16 cellular contexts compared by ENCODE assay signal in the genomic region with DNA sequence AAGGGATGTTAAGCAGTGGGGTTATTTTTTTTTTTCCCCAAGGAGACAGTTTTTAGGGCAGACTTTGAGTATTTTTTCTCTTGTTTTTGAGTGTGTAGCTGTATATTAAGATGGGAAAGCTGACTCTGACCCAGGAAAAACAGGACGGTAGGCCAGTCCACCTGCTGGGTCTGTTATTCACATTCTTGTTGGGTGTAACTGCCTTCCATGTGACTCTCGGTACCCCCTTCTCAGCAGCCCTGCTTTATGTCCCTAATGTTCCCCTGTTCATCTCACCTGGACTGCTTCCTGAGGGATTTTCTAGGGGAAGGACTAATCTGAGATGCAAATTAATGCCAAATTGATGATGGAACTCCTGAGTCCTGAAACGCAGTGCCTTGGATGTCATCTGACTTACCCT. TPM values are rescaled to one million over a fixed set of nuclear protein-coding genes. Genes with fewer than 3 reads are reported as not detected.
DNase-seq lines count a peak whose midpoint lies in the region; ATAC-seq, FAIRE-seq and TF ChIP-seq lines count a peak whose summit lies in the region.
"Had no signal": no experiment of that assay in that cellular context is flagged by ENCODE, and none has a peak within 500 bp of the region (broad histone marks: within the 10 kb centered on the region; RNA-seq: fewer than 3 reads in every experiment).

No MANE protein-coding gene starts in this region.

- H3K79me2 ChIP-seq in HepG2 (ENCODE audit: insufficient read depth, low read length) (peaks cover 91% of the 10 kb centered on the region), endothelial cell of umbilical vein (ENCODE audit: control insufficient read depth, insufficient read depth, low read length) (peaks cover 13% of the 10 kb centered on the region)

- no peaks in the 10 kb centered on the region for H3K36me3 ChIP-seq in right lobe of liver
- H3K36me3 ChIP-seq in HepG2 (replicated peaks in 1 of 2; ENCODE audit: control insufficient read depth in 1 of 2, insufficient read depth in 2 of 2, low read length in 2 of 2), result peaks cover 3 to 37% of the 10 kb centered on the region in 2 experiments
- no peaks in the 10 kb centered on the region for H3K36me3 ChIP-seq in endothelial cell of umbilical vein (ENCODE audit: control insufficient read depth in 2 of 2, extremely low read depth in 1 of 2, insufficient read depth in 2 of 2, low read length in 2 of 2)
- H3K36me3 ChIP-seq in prostate gland, result no peaks in the 10 kb centered on the region

- ATAC-seq in right lobe of liver, result no peak
- ATAC-seq in HepG2, result no peak

- TF ChIP-seq CTCF in right lobe of liver (IDR thresholded peaks at IDR 0.05) (no peak), HepG2 (CRISPR knock-in tag; IDR thresholded peaks at IDR 0.05) (no peak), endothelial cell of umbilical vein (IDR thresholded peaks at IDR 0.05; ENCODE audit: extremely low read depth in 1 of 2, insufficient read depth in 1 of 2, low read depth in 1 of 2, low read length in 2 of 2) (no peak), prostate gland (IDR thresholded peaks at IDR 0.05) (no peak)

- DNase-seq in right lobe of liver (no peak), HepG2 (ENCODE audit: low spot score) (no peak), endothelial cell of umbilical vein (ENCODE audit: low read depth, low spot score) (no peak), prostate gland (ENCODE audit: low spot score) (no peak), medulla oblongata (ENCODE audit: extremely low spot score) (no peak), urothelium cell line (ENCODE audit: low spot score) (no peak), inferior parietal cortex (ENCODE audit: extremely low spot score) (no peak), HuH-7 (ENCODE audit: low spot score) (no peak)
- DNase-seq: activated CD4-positive, alpha-beta T cell treated with anti-CD3 and anti-CD28 coated beads, Interleukin-2, amount 50 U/mL, for 1 hour; anterior cingulate cortex; immature natural killer cell; NCI-H1694 treated with DMSO at 0.1 percent for 48 hours; RPMI8226; stimulated activated naive CD4-positive, alpha-beta T cell; T-helper 9 cell had no signal

- intact Hi-C loops in right lobe of liver (cut with DNase I), result no loop called here
- intact Hi-C loops in HepG2 (cut with micrococcal nuclease; ENCODE audit: unreplicated experiment), result no loop called here
- intact Hi-C loops in endothelial cell of umbilical vein (cut with micrococcal nuclease), result no loop called here
- intact Hi-C loops in prostate gland (cut with DNase I), result no loop called here

- H3K27me3 ChIP-seq in right lobe of liver (no peaks in the 10 kb centered on the region), HepG2 (ENCODE audit: control insufficient read depth in 1 of 2, insufficient read depth in 2 of 2, low read length in 2 of 2) (no peaks in the 10 kb centered on the region), endothelial cell of umbilical vein (ENCODE audit: control insufficient read depth in 2 of 2, insufficient read depth in 2 of 2, low read length in 2 of 2) (no peaks in the 10 kb centered on the region), prostate gland (replicated peaks; ENCODE audit: insufficient read depth) (no peaks in the 10 kb centered on the region)

- TF ChIP-seq RAD21 in HepG2 (CRISPR knock-in tag; IDR thresholded peaks at IDR 0.05), result no peak

- H4K20me1 ChIP-seq in HepG2 (ENCODE audit: insufficient read depth, low read length) (peaks cover 84% of the 10 kb centered on the region), endothelial cell of umbilical vein (replicated peaks; ENCODE audit: control insufficient read depth, extremely low read depth, insufficient read depth, low read length) (peaks cover 3% of the 10 kb centered on the region)

- BruUV-seq in HepG2 (replicated peaks; lab: Mats Ljungman, UMichigan), result no TSS peak
- BruUV-seq in endothelial cell of umbilical vein (replicated peaks; lab: Mats Ljungman, UMichigan), result no TSS peak

- no peaks in the 10 kb centered on the region for H3K9me1 ChIP-seq in endothelial cell of umbilical vein (replicated peaks; ENCODE audit: control insufficient read depth, extremely low read depth, insufficient read depth, low read length)

- POLR2A ChIA-PET in HepG2 (lab: Yijun Ruan, JAX), result no interaction called here
- POLR2A ChIA-PET in endothelial cell of umbilical vein (lab: Charles Lee), result interaction anchor here (1.0 kb wide), 1 partner anchor 22 kb away, joined by 3 read pairs; a partner anchor contains a TSS

- H3K4me1 ChIP-seq in right lobe of liver (peaks cover 0 to 85% (median 29%) of the 10 kb centered on the region in 4 donors), HepG2 (ENCODE audit: insufficient read depth, low read length) (peaks cover 77% of the 10 kb centered on the region), endothelial cell of umbilical vein (ENCODE audit: control insufficient read depth, extremely low read depth, insufficient read depth, low read length) (peaks cover 26% of the 10 kb centered on the region), prostate gland (replicated peaks) (peaks cover 32% of the 10 kb centered on the region)

- no peak overlapping the region for H2AFZ ChIP-seq in HepG2 (ENCODE audit: low read length)
- H2AFZ ChIP-seq in endothelial cell of umbilical vein (ENCODE audit: low read depth, low read length), result no peak overlapping the region

- TF ChIP-seq EP300 in HepG2 (IDR thresholded peaks at IDR 0.05; ENCODE audit: low read depth in 2 of 2, low read length in 2 of 2) (no peak), HepG2 (CRISPR knock-in tag; IDR thresholded peaks at IDR 0.05; ENCODE audit: borderline replicate concordance) (no peak)

- CTCF ChIA-PET in HepG2 (lab: Yijun Ruan, JAX; ENCODE audit: low intra/inter-chr PET ratio, low total read pairs) (no interaction called here), endothelial cell of umbilical vein (lab: Charles Lee) (no interaction called here)

- H3K27ac ChIP-seq in right lobe of liver (peak overlapping the region in 2 of 3 donors; percentile 5 to 24), HepG2 (ENCODE audit: extremely low read length, insufficient read depth, low read length) (no peak overlapping the region), endothelial cell of umbilical vein (ENCODE audit: insufficient read depth, low read depth, low read length) (no peak overlapping the region), prostate gland (peak overlapping the region; percentile 57 to 68)

- dilution Hi-C loops in endothelial cell of umbilical vein (cut with MboI; ENCODE audit: extremely low pct_ligation_motif_present, low sequenced_read_pairs), result no loop called here

- H3K4me3 ChIP-seq in right lobe of liver, result no peak overlapping the region
- no peak overlapping the region for H3K4me3 ChIP-seq in HepG2 (replicated peaks in 1 of 3; ENCODE audit: insufficient read depth in 1 of 3, low read depth in 2 of 3, low read length in 3 of 3)
- no peak overlapping the region for H3K4me3 ChIP-seq in endothelial cell of umbilical vein (replicated peaks in 1 of 3; ENCODE audit: insufficient read depth in 1 of 3, low read depth in 1 of 3, low read length in 3 of 3)
- no peak overlapping the region for H3K4me3 ChIP-seq in prostate gland

- no peak for FAIRE-seq in HepG2 (lab: Jason Lieb, UNC)
- FAIRE-seq in endothelial cell of umbilical vein (lab: Jason Lieb, UNC), result peak; percentile 37
- FAIRE-seq in urothelium cell line (lab: Jason Lieb, UNC), result no peak
- FAIRE-seq: H54 had no signal

- H3K9ac ChIP-seq in HepG2 (ENCODE audit: insufficient read depth, low read depth, low read length) (no peak overlapping the region), endothelial cell of umbilical vein (replicated peaks; ENCODE audit: extremely low read depth, insufficient read depth, low read length) (no peak overlapping the region)

- H3K9me3 ChIP-seq in right lobe of liver, result no peaks in the 10 kb centered on the region
- no peaks in the 10 kb centered on the region for H3K9me3 ChIP-seq in HepG2 (ENCODE audit: low read length)
- no peaks in the 10 kb centered on the region for H3K9me3 ChIP-seq in endothelial cell of umbilical vein (replicated peaks; ENCODE audit: control insufficient read depth, insufficient read depth, low read length)
- no peaks in the 10 kb centered on the region for H3K9me3 ChIP-seq in prostate gland

- 75% methylated on average over 2 of the region's 3 CpGs for WGBS in right lobe of liver (ENCODE audit: insufficient coverage, low coverage, low lambda C conversion rate, missing lambda C conversion rate)
- WGBS in HepG2 (ENCODE audit: low lambda C conversion rate), result 88% methylated on average over 3 of the region's 3 CpGs
- WGBS in prostate gland, result 78% methylated on average over 3 of the region's 3 CpGs

- TF ChIP-seq POLR2A in right lobe of liver (IDR thresholded peaks at IDR 0.05), result no peak
- TF ChIP-seq POLR2A in HepG2 (IDR thresholded peaks at IDR 0.05; ENCODE audit: insufficient read depth in 1 of 2, low read depth in 2 of 2, low read length in 2 of 2), result no peak
- TF ChIP-seq POLR2A in endothelial cell of umbilical vein (IDR thresholded peaks at IDR 0.05; ENCODE audit: low read depth, low read length), result no peak
- TF ChIP-seq POLR2A in prostate gland (IDR thresholded peaks at IDR 0.05), result no peak

- H3K4me2 ChIP-seq in HepG2 (ENCODE audit: low read depth, low read length) (no peak overlapping the region), endothelial cell of umbilical vein (ENCODE audit: insufficient read depth, low read length) (no peak overlapping the region)

- in situ Hi-C loops in HepG2 (cut with HindIII; ENCODE audit: extremely low pct_ligation_motif_present, low pct_unique_long_range_greater_than_20kb), result no loop called here

RNA-seq across cellular contexts. Expression of a gene that starts 21.9 kb away (rescaled TPM):
- total RNA-seq in right lobe of liver (10 to 100 TPM; 18.1 to 45.2 (median 23.8) TPM), HepG2 (2016; rRNA removed; fragmentation: Illumina TruSeq; extraction: Trizol) (16.0 and 16.9 TPM in 2 replicates), endothelial cell of umbilical vein (15.7 and 16.9 TPM in 2 replicates), prostate gland (100 to 1,000 TPM; 108 to 144 TPM)
- total RNA-seq in HepG2 (2016; cell fraction: cytosol; rRNA removed; fragmentation: Illumina TruSeq; extraction: Trizol; ENCODE audit: low read depth), result 32.6 and 35.1 TPM in 2 replicates
- total RNA-seq in HepG2 (2016; cell fraction: insoluble cytoplasmic fraction; rRNA removed; fragmentation: Illumina TruSeq; extraction: Trizol), result 15.7 and 15.9 TPM in 2 replicates
- total RNA-seq in HepG2 (2016; cell fraction: membrane; rRNA removed; fragmentation: Illumina TruSeq; extraction: Trizol), result 26.2 and 29.7 TPM in 2 replicates
- 14.0 and 14.8 TPM in 2 replicates for total RNA-seq in HepG2 (2016; cell fraction: nucleus; rRNA removed; fragmentation: Illumina TruSeq; extraction: Trizol)
- polyA plus RNA-seq in HepG2 (2011; rRNA removed) (21.3 and 22.5 TPM in 2 replicates), endothelial cell of umbilical vein (13.6 and 14.4 TPM in 2 replicates)
- polyA plus RNA-seq in HepG2 (2011; cell fraction: cytosol; rRNA removed), result 14.1 and 14.6 TPM in 2 replicates
- 17.2 and 17.5 TPM in 2 replicates for polyA plus RNA-seq in HepG2 (2011; cell fraction: nucleus; rRNA removed)
- 16.0 and 18.2 TPM in 2 replicates for polyA plus RNA-seq in HepG2 (2012)
- polyA plus RNA-seq in HepG2 (2016; cell fraction: cytosol; fragmentation: Illumina TruSeq; extraction: Trizol; ENCODE audit: low read depth), result 0.35 and 0.42 TPM in 2 replicates
- 11.8 and 12.6 TPM in 2 replicates for polyA plus RNA-seq in HepG2 (2016; cell fraction: insoluble cytoplasmic fraction; fragmentation: Illumina TruSeq; extraction: Trizol; ENCODE audit: low read depth)
- 1.3 and 1.4 TPM in 2 replicates for polyA plus RNA-seq in HepG2 (2016; cell fraction: membrane; fragmentation: Illumina TruSeq; extraction: Trizol; ENCODE audit: low read depth)
- polyA plus RNA-seq in HepG2 (2016; cell fraction: nucleus; fragmentation: Illumina TruSeq; extraction: Trizol; ENCODE audit: insufficient read depth, low read depth), result 10.9 and 12.0 TPM in 2 replicates
- polyA minus RNA-seq in HepG2 (2011; rRNA and poly(A)+ RNA removed; ENCODE audit: low replicate concordance), result 76.4 and 181 TPM in 2 replicates
- 34.7 and 39.1 TPM in 2 replicates for polyA minus RNA-seq in HepG2 (2011; cell fraction: cytosol; rRNA and poly(A)+ RNA removed)
- polyA minus RNA-seq in HepG2 (2011; cell fraction: nucleus; rRNA and poly(A)+ RNA removed), result 43.9 and 53.5 TPM in 2 replicates
- polyA plus RNA-seq in endothelial cell of umbilical vein (2011; cell fraction: cytosol; rRNA removed), result 9.0 and 10.2 TPM in 2 replicates
- polyA plus RNA-seq in endothelial cell of umbilical vein (2011; cell fraction: nucleus; rRNA removed), result 9.9 and 13.5 TPM in 2 replicates
- polyA plus RNA-seq in endothelial cell of umbilical vein (2012), result 9.1 and 10.3 TPM in 2 replicates
- polyA minus RNA-seq in endothelial cell of umbilical vein, result 48.0 and 60.3 TPM in 2 replicates
- 23.9 TPM for polyA minus RNA-seq in endothelial cell of umbilical vein (2011; cell fraction: cytosol; rRNA and poly(A)+ RNA removed)
- polyA minus RNA-seq in endothelial cell of umbilical vein (2011; cell fraction: nucleus; rRNA and poly(A)+ RNA removed), result 26.5 and 28.2 TPM in 2 replicates

Comparison
In these comparisons a context has a peak if more than half of its experiments do, and no peak if none do; other contexts are left out.
1. H3K27ac ChIP-seq: peak in right lobe of liver (2 of 3) and prostate gland (2 of 2); none in HepG2 (single experiment) and endothelial cell of umbilical vein (single experiment).